19 cellular contexts compared by ENCODE assay signal in genomic region chr5:151454889-151455288, GRCh38. TPM values are rescaled to one million over a fixed set of nuclear protein-coding genes. Genes with fewer than 3 reads are reported as not detected.
A peak's percentile ranks its signal among the peaks of the same experiment; 100 is the strongest.
DNase-seq lines count a peak whose midpoint lies in the region; ATAC-seq and TF ChIP-seq lines count a peak whose summit lies in the region.
"Had no signal": no experiment of that assay in that cellular context is flagged by ENCODE, and none has a peak within 500 bp of the region (broad histone marks: within the 10 kb centered on the region; RNA-seq: fewer than 3 reads in every experiment).

No MANE protein-coding gene starts in this region.

- H3F3A ChIP-seq in PC-3 (ENCODE audit: low read length, unreplicated experiment): no peaks in the 10 kb centered on the region

- H3K79me2 ChIP-seq in parathyroid adenoma (peaks cover 44% of the 10 kb centered on the region), PC-3 (ENCODE audit: low read length) (peaks cover under 1% of the 10 kb centered on the region; the same call in 1 of the 2 replicates)

- TF ChIP-seq CTCF in C4-2B (conservative IDR thresholded peaks at IDR 0.05): no peak
- no peak for TF ChIP-seq CTCF in chondrocyte (IDR thresholded peaks at IDR 0.05)
- TF ChIP-seq CTCF in parathyroid adenoma (IDR thresholded peaks at IDR 0.05): no peak
- TF ChIP-seq CTCF in PC-3 (conservative IDR thresholded peaks at IDR 0.05; ENCODE audit: low read depth, low read length): no peak
- no peak for TF ChIP-seq CTCF in dorsolateral prefrontal cortex (IDR thresholded peaks at IDR 0.05 in 54 of 56, conservative IDR thresholded peaks at IDR 0.05 in 2 of 56; ENCODE audit: low read depth in 1 of 56, partially characterized antibody in 56 of 56)

- H3K36me3 ChIP-seq in parathyroid adenoma (ENCODE audit: control insufficient read depth, insufficient read depth, low read length) (no peaks in the 10 kb centered on the region), skeletal muscle tissue (ENCODE audit: control insufficient read depth in 3 of 3, insufficient read depth in 3 of 3, low read length in 3 of 3) (peaks cover 0 to 8% (median 2%) of the 10 kb centered on the region in 3 donors), PC-3 (ENCODE audit: low read depth, low read length) (no peaks in the 10 kb centered on the region; the same call in 1 of the 2 replicates)
- H3K36me3 ChIP-seq: BLaER1 had no signal

- intact Hi-C loops in PC-3 (cut with micrococcal nuclease): no loop called here
- intact Hi-C loops in dorsolateral prefrontal cortex (cut with DNase I): no loop called here

- H3K27ac Mint-ChIP-seq in chondrocyte (ENCODE audit: unreplicated experiment): peak overlapping the region; percentile 51
- H3K27ac Mint-ChIP-seq: CD4-positive, alpha-beta T cell; GM23338 had no signal

- no peaks in the 10 kb centered on the region for H3K9me2 ChIP-seq in PC-3 (replicated peaks; ENCODE audit: low read length)

- H3K4me1 Mint-ChIP-seq in chondrocyte (ENCODE audit: low read depth): peaks cover 58% of the 10 kb centered on the region

- no peak overlapping the region for H3K9ac ChIP-seq in parathyroid adenoma
- no peak overlapping the region for H3K9ac ChIP-seq in skeletal muscle tissue (ENCODE audit: low read depth in 1 of 3, low read length in 3 of 3)
- no peak overlapping the region for H3K9ac ChIP-seq in PC-3 (ENCODE audit: low read length)
- H3K9ac ChIP-seq: BLaER1 had no signal

- no peaks in the 10 kb centered on the region for H4K20me1 ChIP-seq in PC-3 (ENCODE audit: low read length)
- H4K20me1 ChIP-seq: BLaER1 had no signal

- peak overlapping the region; percentile 42 for H3K4me3 ChIP-seq in parathyroid adenoma (ENCODE audit: low read depth, low read length)
- H3K4me3 ChIP-seq in skeletal muscle tissue (ENCODE audit: low read length in 3 of 3): no peak overlapping the region
- H3K4me3 ChIP-seq in PC-3 (ENCODE audit: low read length): no peak overlapping the region
- no peak overlapping the region for H3K4me3 ChIP-seq in dorsolateral prefrontal cortex
- H3K4me3 ChIP-seq: BLaER1, GM12878, GM23338 had no signal

- H3K27me3 ChIP-seq in parathyroid adenoma (ENCODE audit: control insufficient read depth, insufficient read depth, low read length): no peaks in the 10 kb centered on the region
- H3K27me3 ChIP-seq in skeletal muscle tissue (ENCODE audit: control insufficient read depth in 3 of 3, insufficient read depth in 3 of 3, low read length in 3 of 3): no peaks in the 10 kb centered on the region
- H3K27me3 ChIP-seq in PC-3 (ENCODE audit: low read length): no peaks in the 10 kb centered on the region
- no peaks in the 10 kb centered on the region for H3K27me3 ChIP-seq in dorsolateral prefrontal cortex
- H3K27me3 ChIP-seq: BLaER1 had no signal

- H3K9me3 Mint-ChIP-seq in chondrocyte (ENCODE audit: low read depth): no peaks in the 10 kb centered on the region
- H3K9me3 Mint-ChIP-seq: CD4-positive, alpha-beta T cell; CD8-positive, alpha-beta memory T cell; GM23338; H9 had no signal

- H2AFZ ChIP-seq in parathyroid adenoma: no peak overlapping the region
- no peak overlapping the region for H2AFZ ChIP-seq in PC-3 (ENCODE audit: low read length)
- H2AFZ ChIP-seq: GM23338 had no signal

- H3K9me3 ChIP-seq in parathyroid adenoma (ENCODE audit: control insufficient read depth, low read length) (no peaks in the 10 kb centered on the region), skeletal muscle tissue (ENCODE audit: control insufficient read depth in 3 of 3, low read length in 3 of 3) (no peaks in the 10 kb centered on the region), PC-3 (ENCODE audit: low read length) (no peaks in the 10 kb centered on the region)
- H3K9me3 ChIP-seq: BLaER1 had no signal

- no TSS peak for BruUV-seq in PC-3 (replicated peaks; lab: Mats Ljungman, UMichigan)

- H3K4me2 ChIP-seq in parathyroid adenoma (ENCODE audit: low read length) (peak overlapping the region; percentile 71), PC-3 (ENCODE audit: low read length) (no peak overlapping the region)
- H3K4me2 ChIP-seq: BLaER1, GM23338 had no signal

- H3K27me3 Mint-ChIP-seq in chondrocyte (ENCODE audit: low read depth): no peaks in the 10 kb centered on the region
- H3K27me3 Mint-ChIP-seq: CD4-positive, alpha-beta T cell; CD8-positive, alpha-beta memory T cell had no signal

- H3K4me1 ChIP-seq in parathyroid adenoma: peaks cover 71% of the 10 kb centered on the region
- H3K4me1 ChIP-seq in skeletal muscle tissue (ENCODE audit: control insufficient read depth in 3 of 3, insufficient read depth in 3 of 3, low read length in 3 of 3): peaks cover 14 to 36% (median 16%) of the 10 kb centered on the region in 3 donors
- peaks cover 19% of the 10 kb centered on the region for H3K4me1 ChIP-seq in PC-3 (ENCODE audit: insufficient read depth, low read length)
- H3K4me1 ChIP-seq: BLaER1 had no signal

- CTCF ChIA-PET in PC-3 (lab: Charles Lee): no interaction called here

- no peak overlapping the region for H3K4me3 Mint-ChIP-seq in chondrocyte (ENCODE audit: unreplicated experiment)
- H3K4me3 Mint-ChIP-seq: CD14-positive monocyte; CD4-positive, alpha-beta T cell; CD8-positive, alpha-beta memory T cell; GM23338; H9 had no signal

- POLR2A ChIA-PET in PC-3 (lab: Charles Lee; ENCODE audit: unreplicated experiment): no interaction called here

- H3K36me3 Mint-ChIP-seq in chondrocyte (ENCODE audit: low read depth): peaks cover 8% of the 10 kb centered on the region

- H3K27ac ChIP-seq in C4-2B (peak overlapping the region; percentile 81), parathyroid adenoma (peak overlapping the region; percentile 94), skeletal muscle tissue (ENCODE audit: low read depth, low read length) (peak overlapping the region; percentile 48), PC-3 (ENCODE audit: low read length) (no peak overlapping the region), dorsolateral prefrontal cortex (peak overlapping the region in 11 of 59 donors; percentile 0 to 75 (median 40))
- H3K27ac ChIP-seq: BLaER1 had no signal

- ATAC-seq in PC-3: no peak
- ATAC-seq: GM12878 had no signal

- DNase-seq in chondrocyte (ENCODE audit: low spot score) (no peak), PC-3 (no peak), dorsolateral prefrontal cortex (no peak)
- DNase-seq in NK-92 treated with Interleukin-12 subunit alpha and Interleukin-12 subunit beta, amount 100 ng/mL, for 24 hours (lab: John Stamatoyannopoulos, UW): no peak
- DNase-seq in activated effector memory CD4-positive, alpha-beta T cell treated with anti-CD3 and anti-CD28 coated beads, Interleukin-2, amount 50 U/mL, for 16 hours: no peak
- DNase-seq: CD4-positive, alpha-beta T cell; CD8-positive, alpha-beta memory T cell; DMS 273 treated with DMSO at 0.1 percent for 48 hours; DMS79; EL; GDM1; H9 had no signal

RNA-seq across cellular contexts. Expression of gene SLC36A1, which starts 7.5 kb away (rescaled TPM):
- 49.7 to 67.8 TPM (median 50.0 TPM) in 3 replicates for total RNA-seq in chondrocyte
- total RNA-seq in skeletal muscle tissue: 8.9 TPM
- 3.6 and 5.7 TPM in 2 replicates for total RNA-seq in PC-3 (2014; rRNA removed)
- total RNA-seq in dorsolateral prefrontal cortex: 10 to 100 TPM; 18.6 to 85.7 (median 43.3) TPM
